ENCODE assay signal across 23 cellular contexts in the genomic region with DNA sequence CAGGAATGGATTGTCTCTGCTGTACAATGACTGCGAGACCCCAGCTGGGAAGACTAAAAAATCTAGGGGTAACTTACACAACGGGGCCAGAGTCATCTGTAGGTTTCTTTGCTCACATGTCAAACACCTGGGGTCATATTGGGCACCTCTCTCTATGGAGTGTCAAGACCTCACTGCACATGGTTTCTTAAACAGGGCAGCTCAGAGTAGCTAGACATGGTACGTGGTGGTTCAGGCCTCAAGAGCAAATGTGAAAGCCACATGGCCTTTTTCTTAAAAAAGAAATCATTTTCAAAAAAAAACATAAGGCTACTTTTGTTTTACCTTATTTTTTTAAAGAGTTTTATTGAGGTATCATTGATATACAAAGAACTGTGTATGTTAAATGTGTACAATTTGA.
DNase-seq lines count a peak whose midpoint lies in the region; ATAC-seq and TF ChIP-seq lines count a peak whose summit lies in the region.
"Had no signal": no experiment of that assay in that cellular context is flagged by ENCODE, and none has a peak within 500 bp of the region (broad histone marks: within the 10 kb centered on the region; RNA-seq: fewer than 3 reads in every experiment).

No MANE protein-coding gene starts in this region.

- H3K4me3 ChIP-seq in Panc1 (ENCODE audit: low read depth in 2 of 2, low read length in 2 of 2) (no peak overlapping the region), vagina (no peak overlapping the region)
- H3K4me3 ChIP-seq in effector memory CD4-positive, alpha-beta T cell (ENCODE audit: insufficient read depth, low read depth, low read length, poor library complexity, severe bottlenecking), result no peak overlapping the region

- intact Hi-C loops in Panc1 (cut with micrococcal nuclease; ENCODE audit: unreplicated experiment) (no loop called here), vagina (cut with DNase I) (no loop called here)

- BruUV-seq in Panc1 (replicated peaks; lab: Mats Ljungman, UMichigan), result no TSS peak

- CTCF ChIA-PET in Panc1 (lab: Charles Lee), result no interaction called here

- H3K9me3 ChIP-seq in Panc1 (ENCODE audit: control insufficient read depth, insufficient read depth, low read depth, low read length), result no peaks in the 10 kb centered on the region
- H3K9me3 ChIP-seq in effector memory CD4-positive, alpha-beta T cell (ENCODE audit: control insufficient read depth, low read length), result no peaks in the 10 kb centered on the region
- no peaks in the 10 kb centered on the region for H3K9me3 ChIP-seq in vagina

- H3K36me3 ChIP-seq in Panc1 (ENCODE audit: control insufficient read depth, insufficient read depth, low read length) (no peaks in the 10 kb centered on the region), vagina (no peaks in the 10 kb centered on the region)
- no peaks in the 10 kb centered on the region for H3K36me3 ChIP-seq in effector memory CD4-positive, alpha-beta T cell (ENCODE audit: control insufficient read depth, insufficient read depth, low read length)

- in situ Hi-C loops in Panc1 (cut with HindIII; ENCODE audit: low pct_unique_long_range_greater_than_20kb, low sequenced_read_pairs), result no loop called here

- H3K27me3 ChIP-seq in Panc1 (ENCODE audit: control insufficient read depth, insufficient read depth, low read length), result no peaks in the 10 kb centered on the region
- H3K27me3 ChIP-seq in effector memory CD4-positive, alpha-beta T cell (replicated peaks; ENCODE audit: control insufficient read depth, insufficient read depth, low read length, poor library complexity, severe bottlenecking), result no peaks in the 10 kb centered on the region
- H3K27me3 ChIP-seq in vagina, result no peaks in the 10 kb centered on the region
- H3K27me3 ChIP-seq: foreskin keratinocyte had no signal

- no peak for DNase-seq in activated T-cell treated with anti-CD3 and anti-CD28 coated beads, Interleukin-2, amount 50 U/mL, for 24 hours
- DNase-seq in activated T-cell treated with anti-CD3 and anti-CD28 coated beads for 4 hours (no peak), Panc1 (ENCODE audit: low read depth, low spot score) (no peak), vagina (ENCODE audit: extremely low spot score in 2 of 2) (no peak)
- DNase-seq in effector memory CD4-positive, alpha-beta T cell, result no peak
- DNase-seq in stimulated activated naive CD8-positive, alpha-beta T cell treated with anti-CD3 and anti-CD28 coated beads, Interleukin-15, amount 100 ng/mL, for 72 hours, result no peak
- DNase-seq: ACHN; activated CD4-positive, alpha-beta T cell treated with anti-CD3 and anti-CD28 coated beads, Interleukin-2, amount 50 U/mL, for 4 hours; aorta; central memory CD4-positive, alpha-beta T cell; erythroblast; foreskin keratinocyte; GDM1; MV-4-11; NCI-H187 treated with DMSO at 0.1 percent for 48 hours; NCI-H748 treated with DMSO at 0.1 percent for 48 hours; SIG-M5; stimulated activated CD4-positive, alpha-beta T cell treated with anti-CD3 and anti-CD28 coated beads, Interleukin-4, amount 100 ng/mL, for 4 hours; substantia nigra had no signal

- H3K27me3 Mint-ChIP-seq in activated T-cell treated with anti-CD3 and anti-CD28 coated beads, Interleukin-2, amount 50 U/mL, for 24 hours, result no peaks in the 10 kb centered on the region
- no peaks in the 10 kb centered on the region for H3K27me3 Mint-ChIP-seq in stimulated activated naive CD8-positive, alpha-beta T cell treated with anti-CD3 and anti-CD28 coated beads, Interleukin-15, amount 100 ng/mL, for 72 hours

- H3K27ac ChIP-seq in Panc1 (ENCODE audit: low read length) (peak overlapping the region; percentile 72), vagina (no peak overlapping the region)
- H3K27ac ChIP-seq in effector memory CD4-positive, alpha-beta T cell (ENCODE audit: insufficient read depth, low read length, poor library complexity, severe bottlenecking), result peak overlapping the region; percentile 34
- H3K27ac ChIP-seq: foreskin keratinocyte, KMS-11 had no signal

- peak overlapping the region; percentile 94 for H3K27ac Mint-ChIP-seq in activated T-cell treated with anti-CD3 and anti-CD28 coated beads, Interleukin-2, amount 50 U/mL, for 24 hours
- H3K27ac Mint-ChIP-seq in stimulated activated naive CD8-positive, alpha-beta T cell treated with anti-CD3 and anti-CD28 coated beads, Interleukin-15, amount 100 ng/mL, for 72 hours, result peak overlapping the region in 1 of 2 donors; percentile 81
- H3K27ac Mint-ChIP-seq: CD14-positive monocyte had no signal

- H3K9me3 Mint-ChIP-seq in activated T-cell treated with anti-CD3 and anti-CD28 coated beads, Interleukin-2, amount 50 U/mL, for 24 hours, result peaks cover 10% of the 10 kb centered on the region
- H3K9me3 Mint-ChIP-seq in stimulated activated naive CD8-positive, alpha-beta T cell treated with anti-CD3 and anti-CD28 coated beads, Interleukin-15, amount 100 ng/mL, for 72 hours, result no peaks in the 10 kb centered on the region

- H3K4me1 ChIP-seq in Panc1 (ENCODE audit: control insufficient read depth, insufficient read depth, low read length) (peaks cover 20% of the 10 kb centered on the region), vagina (peaks cover 4% of the 10 kb centered on the region)
- peaks cover 84% of the 10 kb centered on the region for H3K4me1 ChIP-seq in effector memory CD4-positive, alpha-beta T cell (ENCODE audit: control insufficient read depth, insufficient read depth, low read length, poor library complexity, severe bottlenecking)

- H3K36me3 Mint-ChIP-seq in activated T-cell treated with anti-CD3 and anti-CD28 coated beads, Interleukin-2, amount 50 U/mL, for 24 hours (ENCODE audit: low read depth), result peaks cover 5% of the 10 kb centered on the region
- H3K36me3 Mint-ChIP-seq: CD14-positive monocyte had no signal

- TF ChIP-seq POLR2A in vagina (IDR thresholded peaks at IDR 0.05), result no peak

- peaks cover 88% of the 10 kb centered on the region for H3K4me1 Mint-ChIP-seq in activated T-cell treated with anti-CD3 and anti-CD28 coated beads, Interleukin-2, amount 50 U/mL, for 24 hours (ENCODE audit: low read depth)
- H3K4me1 Mint-ChIP-seq in stimulated activated naive CD8-positive, alpha-beta T cell treated with anti-CD3 and anti-CD28 coated beads, Interleukin-15, amount 100 ng/mL, for 72 hours, result peaks cover 75% of the 10 kb centered on the region
- H3K4me1 Mint-ChIP-seq: CD14-positive monocyte had no signal

- ATAC-seq in Panc1 (no peak), GM19463 (IDR thresholded peaks at IDR 0.05; ENCODE audit: unreplicated experiment) (no peak), HG03025 (IDR thresholded peaks at IDR 0.05; ENCODE audit: low FRiP score, unreplicated experiment) (no peak)
- ATAC-seq in stimulated activated naive CD8-positive, alpha-beta T cell treated with anti-CD3 and anti-CD28 coated beads, Interleukin-15, amount 100 ng/mL, for 72 hours, result peak; percentile 54
- ATAC-seq: foreskin keratinocyte had no signal

- POLR2A ChIA-PET in Panc1 (lab: Charles Lee), result no interaction called here

- H3K4me3 Mint-ChIP-seq in activated T-cell treated with anti-CD3 and anti-CD28 coated beads, Interleukin-2, amount 50 U/mL, for 24 hours, result no peak overlapping the region
- H3K4me3 Mint-ChIP-seq in stimulated activated naive CD8-positive, alpha-beta T cell treated with anti-CD3 and anti-CD28 coated beads, Interleukin-15, amount 100 ng/mL, for 72 hours, result no peak overlapping the region
- H3K4me3 Mint-ChIP-seq: CD14-positive monocyte had no signal

- no peak for TF ChIP-seq CTCF in Panc1 (IDR thresholded peaks at IDR 0.05)
- TF ChIP-seq CTCF in vagina (IDR thresholded peaks at IDR 0.05), result no peak
